Comparison of ENCODE assay signal across 1 cellular context in the genomic region with DNA sequence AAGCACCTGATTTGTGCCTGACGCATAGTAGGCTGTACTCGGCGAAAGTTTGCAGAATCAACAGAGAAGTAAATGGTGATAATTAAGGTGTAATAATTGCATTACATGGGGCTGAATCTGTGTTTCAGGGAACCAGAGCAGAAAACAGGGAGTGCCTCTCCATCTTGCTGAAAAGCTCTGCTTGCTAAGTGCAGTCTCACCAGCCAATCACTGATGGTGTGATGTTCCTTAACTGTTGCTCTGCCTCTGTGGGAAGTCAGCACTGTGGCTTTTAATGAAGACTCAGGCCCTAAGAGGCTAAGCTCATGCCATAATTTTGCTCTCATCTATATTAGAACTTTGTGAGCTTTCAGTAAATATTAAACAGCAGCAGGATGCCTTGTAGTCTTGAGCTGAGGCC.
TF ChIP-seq lines count a peak whose summit lies in the region.

No MANE protein-coding gene starts in this region.

TF ChIP-seq in H1, 55 proteins besides CTCF, POLR2A, EP300 and RAD21:
- TF ChIP-seq NANOG (IDR thresholded peaks at IDR 0.05; ENCODE audit: insufficient read depth, low read depth, low read length, poor library complexity, severe bottlenecking) = no peak
- TF ChIP-seq FOSL1 (IDR thresholded peaks at IDR 0.05; ENCODE audit: insufficient read depth, low read depth, low read length) = no peak
- no peak for TF ChIP-seq SIX5 (IDR thresholded peaks at IDR 0.05; ENCODE audit: low read depth, low read length)
